ENCODE assay signal across 12 cellular contexts in the genomic region with DNA sequence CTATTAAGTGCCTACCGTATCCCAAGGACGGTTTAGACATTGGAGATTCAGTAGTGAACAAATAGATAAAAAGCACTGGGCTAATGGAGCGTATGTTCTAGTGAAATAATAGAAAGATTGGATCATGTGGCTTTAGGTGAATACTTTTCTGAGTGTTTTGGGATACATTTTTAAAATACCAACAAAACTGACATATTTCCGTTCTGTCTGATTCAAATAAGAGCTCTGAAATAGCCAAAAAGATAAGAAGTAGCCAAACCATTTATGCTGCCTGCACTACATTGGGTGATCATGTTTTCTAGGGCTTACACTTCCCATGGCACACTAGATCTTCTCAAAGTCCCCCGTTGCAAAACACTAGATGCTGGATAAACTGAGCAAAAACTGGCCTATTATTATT. TPM values are rescaled to one million over a fixed set of nuclear protein-coding genes. Genes with fewer than 3 reads are reported as not detected.
"Had no signal": no experiment of that assay in that cellular context is flagged by ENCODE, and none has a peak within 500 bp of the region (broad histone marks: within the 10 kb centered on the region; RNA-seq: fewer than 3 reads in every experiment).

No MANE protein-coding gene starts in this region.

- H3K4me3 ChIP-seq: SJSA1, upper lobe of right lung had no signal

- H3K27ac ChIP-seq: upper lobe of right lung had no signal

- H3K27me3 ChIP-seq: SJSA1, upper lobe of right lung had no signal

- H3K36me3 ChIP-seq: upper lobe of right lung had no signal

- DNase-seq: activated CD4-positive, alpha-beta T cell treated with anti-CD3 and anti-CD28 coated beads, Interleukin-2, amount 50 U/mL, for 4 hours; activated CD4-positive, CD25-positive, alpha-beta regulatory T cell treated with anti-CD3 and anti-CD28 coated beads, Interleukin-2, amount 50 U/mL, for 72 hours; activated naive CD4-positive, alpha-beta T cell treated with anti-CD3 and anti-CD28 coated beads for 36 hours; effector memory CD4-positive, alpha-beta T cell; mammary epithelial cell; naive B cell; retina; small intestine; upper lobe of right lung had no signal

- ATAC-seq: activated T-helper 17 cell treated with anti-CD3 and anti-CD28 coated beads, Interleukin-2, amount 50 U/mL, for 72 hours; left lobe of liver; upper lobe of right lung had no signal

- H3K9me3 ChIP-seq: SJSA1, upper lobe of right lung had no signal

RNA-seq across cellular contexts. Expression of gene IGFBP7, which starts 14.2 kb away (rescaled TPM):
- total RNA-seq: activated T-helper 17 cell treated with anti-CD3 and anti-CD28 coated beads, Interleukin-2, amount 50 U/mL, for 72 hours had no signal
